ENCODE assay signal across 8 cellular contexts in genomic region chr5:11384441-11385250, GRCh38.
A peak's percentile ranks its signal among the peaks of the same experiment; 100 is the strongest.
DNase-seq lines count a peak whose midpoint lies in the region; ATAC-seq and TF ChIP-seq lines count a peak whose summit lies in the region.

No MANE protein-coding gene starts in this region.

- peak overlapping the region in 1 of 2 experiments; percentile 51 for H3K14ac ChIP-seq in mesenchymal stem cell (ENCODE audit: low read length in 2 of 2)

- H3K27ac ChIP-seq in mesenchymal stem cell (ENCODE audit: low read length, poor library complexity, severe bottlenecking) (no peak overlapping the region), upper lobe of left lung (no peak overlapping the region)

- no peak overlapping the region for H3K9ac ChIP-seq in mesenchymal stem cell (ENCODE audit: low read length)

- no peak overlapping the region for H2AK5ac ChIP-seq in mesenchymal stem cell (ENCODE audit: low read length, severe bottlenecking)

- TF ChIP-seq CTCF in upper lobe of left lung (IDR thresholded peaks at IDR 0.05) = peak in 1 of 6 experiments; percentile 27

- H3K79me1 ChIP-seq in mesenchymal stem cell (replicated peaks; ENCODE audit: low read length, poor library complexity, severe bottlenecking) = no peaks in the 10 kb centered on the region

- TF ChIP-seq EP300 in upper lobe of left lung (IDR thresholded peaks at IDR 0.05) = no peak

- H3K4me3 Mint-ChIP-seq in effector memory CD8-positive, alpha-beta T cell = peak overlapping the region; percentile 9 to 67

- H3K4me1 ChIP-seq in mesenchymal stem cell (ENCODE audit: control insufficient read depth, insufficient read depth, low read depth, low read length) (peaks cover 8% of the 10 kb centered on the region), upper lobe of left lung (peaks cover 4 to 19% (median 6%) of the 10 kb centered on the region in 4 donors)

- DNase-seq in activated T-cell treated with anti-CD3 and anti-CD28 coated beads for 48 hours (ENCODE audit: low read depth) = peak; percentile 2
- DNase-seq in activated T-cell treated with anti-CD3 and anti-CD28 coated beads, Interleukin-2, amount 50 U/mL, for 1 hour = no peak
- no peak for DNase-seq in effector memory CD8-positive, alpha-beta T cell
- DNase-seq in mesenchymal stem cell = no peak
- peak in 1 of 2 donors; percentile 88 for DNase-seq in upper lobe of left lung
- DNase-seq in NCI-H2107 treated with DMSO at 0.1 percent for 48 hours (lab: John Stamatoyannopoulos, UW; ENCODE audit: unreplicated experiment) = no peak
- DNase-seq in NAMALWA (ENCODE audit: low spot score) = no peak

- peak; percentile 71 for ATAC-seq in effector memory CD8-positive, alpha-beta T cell (replicated peaks)
- peak; percentile 38 to 48 for ATAC-seq in upper lobe of left lung (ENCODE audit: low FRiP score in 2 of 2)
- no peak for ATAC-seq in HG03095 (IDR thresholded peaks at IDR 0.05; ENCODE audit: unreplicated experiment)

- H2BK120ac ChIP-seq in mesenchymal stem cell (ENCODE audit: low read depth, low read length) = no peak overlapping the region

- H3K9me3 Mint-ChIP-seq in effector memory CD8-positive, alpha-beta T cell = peaks cover 2 to 7% of the 10 kb centered on the region in 2 donors

- H4K8ac ChIP-seq in mesenchymal stem cell (ENCODE audit: low read length) = no peak overlapping the region

- no peak overlapping the region for H3K4ac ChIP-seq in mesenchymal stem cell (ENCODE audit: low read depth in 1 of 2, low read length in 2 of 2)

- 5% methylated on average over 40 of the region's 96 CpGs for WGBS in mesenchymal stem cell
- 20 to 27% methylated on average over 2 to 22 of the region's 96 CpGs for WGBS in upper lobe of left lung, 2 donors

- no peak overlapping the region for H2BK12ac ChIP-seq in mesenchymal stem cell (ENCODE audit: low read length in 2 of 2)

- H3K23ac ChIP-seq in mesenchymal stem cell (ENCODE audit: low read length in 2 of 2) = peak overlapping the region in 1 of 2 experiments; percentile 96

- peak overlapping the region; percentile 28 for H2BK15ac ChIP-seq in mesenchymal stem cell (ENCODE audit: low read depth, poor library complexity, severe bottlenecking)

- H3K4me1 Mint-ChIP-seq in effector memory CD8-positive, alpha-beta T cell (ENCODE audit: low read depth in 2 of 2) = peaks cover 0 to 6% of the 10 kb centered on the region in 2 donors

- H3K27me3 Mint-ChIP-seq in effector memory CD8-positive, alpha-beta T cell = peaks cover 14 to 63% of the 10 kb centered on the region in 2 donors

- peaks cover 3% of the 10 kb centered on the region for H3K36me3 Mint-ChIP-seq in effector memory CD8-positive, alpha-beta T cell (ENCODE audit: insufficient read depth)

- H3K27me3 ChIP-seq in mesenchymal stem cell (ENCODE audit: control insufficient read depth in 1 of 2, insufficient read depth in 1 of 2, low read length in 2 of 2) (peaks cover 37 to 45% of the 10 kb centered on the region in 2 experiments), upper lobe of left lung (no peaks in the 10 kb centered on the region)

- H2AFZ ChIP-seq in mesenchymal stem cell (ENCODE audit: low read depth, low read length) = no peak overlapping the region

- H3K9me3 ChIP-seq in mesenchymal stem cell (ENCODE audit: control insufficient read depth, low read length) (no peaks in the 10 kb centered on the region), upper lobe of left lung (no peaks in the 10 kb centered on the region)

- H2BK5ac ChIP-seq in mesenchymal stem cell (ENCODE audit: low read depth, low read length, poor library complexity, severe bottlenecking) = no peak overlapping the region

- TF ChIP-seq POLR2A in upper lobe of left lung (IDR thresholded peaks at IDR 0.05) = no peak

- peak overlapping the region; percentile 27 for H3K4me2 ChIP-seq in mesenchymal stem cell (ENCODE audit: low read length, poor library complexity, severe bottlenecking)

- H4K91ac ChIP-seq in mesenchymal stem cell (ENCODE audit: low read length) = no peak overlapping the region

- no peaks in the 10 kb centered on the region for H3K36me3 ChIP-seq in mesenchymal stem cell (ENCODE audit: control insufficient read depth in 1 of 2, insufficient read depth in 2 of 2, low read depth in 1 of 2, low read length in 2 of 2)
- no peaks in the 10 kb centered on the region for H3K36me3 ChIP-seq in upper lobe of left lung

- no peak overlapping the region for H3K18ac ChIP-seq in mesenchymal stem cell (ENCODE audit: low read depth in 1 of 2, low read length in 2 of 2)

- H3K27ac Mint-ChIP-seq in effector memory CD8-positive, alpha-beta T cell = no peak overlapping the region

- H3K4me3 ChIP-seq in mesenchymal stem cell (ENCODE audit: insufficient read depth in 1 of 2, low read depth in 1 of 2, low read length in 2 of 2) (peak overlapping the region in 1 of 2 experiments; percentile 69), upper lobe of left lung (peak overlapping the region in 3 of 4 donors; percentile 27 to 36 (median 33))
